Comparison of ENCODE assay signal across 12 cellular contexts in the genomic region with DNA sequence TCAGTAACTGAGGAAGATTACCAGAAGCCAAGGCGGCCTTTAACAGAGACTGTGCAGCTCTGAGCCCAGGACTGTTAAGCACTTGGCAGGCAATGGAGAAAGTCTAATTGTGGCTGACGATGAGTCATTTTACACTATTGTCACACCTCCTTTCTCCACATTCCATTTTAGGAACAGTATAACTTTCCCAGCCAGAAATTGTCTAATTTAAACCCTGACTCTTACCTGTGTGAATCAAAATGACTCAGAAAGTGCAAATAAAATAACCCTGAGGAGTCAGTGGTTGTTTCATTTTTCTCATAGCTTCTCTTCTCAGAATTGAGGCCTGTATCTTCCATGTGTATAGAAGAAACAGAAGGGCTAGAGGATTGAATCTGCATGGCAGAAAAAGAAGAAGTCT. TPM values are rescaled to one million over a fixed set of nuclear protein-coding genes. Genes with fewer than 3 reads are reported as not detected.
A peak's percentile ranks its signal among the peaks of the same experiment; 100 is the strongest.
DNase-seq lines count a peak whose midpoint lies in the region; ATAC-seq and TF ChIP-seq lines count a peak whose summit lies in the region.
"Had no signal": no experiment of that assay in that cellular context is flagged by ENCODE, and none has a peak within 500 bp of the region (broad histone marks: within the 10 kb centered on the region; RNA-seq: fewer than 3 reads in every experiment).

No MANE protein-coding gene starts in this region.

- 37 to 56% (median 44%) methylated on average over 2 of the region's 2 CpGs for WGBS in heart left ventricle, 4 donors
- 70 to 83% methylated on average over 2 of the region's 2 CpGs for WGBS in testis, 2 donors

- H3K36me3 ChIP-seq in heart left ventricle (no peaks in the 10 kb centered on the region), testis (ENCODE audit: low read depth, missing control alignments) (no peaks in the 10 kb centered on the region)

- no peaks in the 10 kb centered on the region for H3K9me3 Mint-ChIP-seq in activated CD8-positive, alpha-beta memory T cell treated with anti-CD3 and anti-CD28 coated beads, Interleukin-2, amount 10 ng/mL, durations not matched to agents 7 days and 5 days (ENCODE audit: low read depth)

- TF ChIP-seq CTCF in heart left ventricle (IDR thresholded peaks at IDR 0.05) (no peak), testis (IDR thresholded peaks at IDR 0.05) (no peak)

- CTCF ChIA-PET in activated CD8-positive, alpha-beta memory T cell treated with anti-CD3 and anti-CD28 coated beads, Interleukin-2, amount 10 ng/mL, durations not matched to agents 7 days and 5 days (lab: Charles Lee), result no interaction called here

- H3K9me3 ChIP-seq in heart left ventricle, result peaks cover 0 to 8% (median 0%) of the 10 kb centered on the region in 12 donors
- no peaks in the 10 kb centered on the region for H3K9me3 ChIP-seq in testis

- H3K27ac ChIP-seq in heart left ventricle (peak overlapping the region in 9 of 12 donors; percentile 13 to 71 (median 61)), testis (no peak overlapping the region)

- no peak overlapping the region for H3K4me3 ChIP-seq in heart left ventricle
- no peak overlapping the region for H3K4me3 ChIP-seq in testis

- H3K27me3 Mint-ChIP-seq in activated CD8-positive, alpha-beta memory T cell treated with anti-CD3 and anti-CD28 coated beads, Interleukin-2, amount 10 ng/mL, durations not matched to agents 7 days and 5 days, result peaks cover 7% of the 10 kb centered on the region

- ATAC-seq in GM21360 (IDR thresholded peaks at IDR 0.05; ENCODE audit: unreplicated experiment) (peak; percentile 82), heart left ventricle (peak; percentile 88 to 98 (median 97)), HG03097 (IDR thresholded peaks at IDR 0.05; ENCODE audit: low FRiP score, unreplicated experiment) (no peak)
- ATAC-seq in activated CD8-positive, alpha-beta memory T cell treated with anti-CD3 and anti-CD28 coated beads, Interleukin-2, amount 10 ng/mL, durations not matched to agents 7 days and 5 days, result no peak

- H3K4me1 ChIP-seq in heart left ventricle (peaks cover 0 to 14% (median 4%) of the 10 kb centered on the region in 12 donors), testis (no peaks in the 10 kb centered on the region)

- intact Hi-C loops in heart left ventricle (cut with DNase I) (no loop called here), testis (cut with DNase I; ENCODE audit: low total_unique reads) (no loop called here)

- H3K4me1 Mint-ChIP-seq in activated CD8-positive, alpha-beta memory T cell treated with anti-CD3 and anti-CD28 coated beads, Interleukin-2, amount 10 ng/mL, durations not matched to agents 7 days and 5 days, result peaks cover 7% of the 10 kb centered on the region
- H3K4me1 Mint-ChIP-seq: nephron progenitor cell had no signal

- in situ Hi-C loops in ACHN (cut with HindIII; ENCODE audit: low pct_ligation_motif_present, low pct_unique_long_range_greater_than_20kb, low sequenced_read_pairs), result no loop called here

- H3K4me3 Mint-ChIP-seq in activated CD8-positive, alpha-beta memory T cell treated with anti-CD3 and anti-CD28 coated beads, Interleukin-2, amount 10 ng/mL, durations not matched to agents 7 days and 5 days, result no peak overlapping the region
- H3K4me3 Mint-ChIP-seq: nephron progenitor cell had no signal

- peak; percentile 25 for DNase-seq in ACHN
- DNase-seq in OCI-M1 (lab: John Stamatoyannopoulos, UW), result peak; percentile 26
- DNase-seq in heart left ventricle, result peak in 4 of 5 donors; percentile 27 to 38 (median 35)
- DNase-seq in NCI-H1930 (lab: John Stamatoyannopoulos, UW), result no peak
- DNase-seq in testis, result no peak
- no peak for DNase-seq in activated CD8-positive, alpha-beta memory T cell treated with anti-CD3 and anti-CD28 coated beads, Interleukin-2, amount 10 ng/mL, durations not matched to agents 7 days and 5 days
- DNase-seq: activated CD4-positive, alpha-beta T cell treated with anti-CD3 and anti-CD28 coated beads for 4 hours; COR-L47; H7; nephron progenitor cell had no signal

- no peaks in the 10 kb centered on the region for H3K27me3 ChIP-seq in heart left ventricle
- H3K27me3 ChIP-seq in testis, result no peaks in the 10 kb centered on the region

- TF ChIP-seq POLR2A in heart left ventricle (IDR thresholded peaks at IDR 0.05) (no peak), testis (IDR thresholded peaks at IDR 0.05) (no peak)

- no peaks in the 10 kb centered on the region for H3K36me3 Mint-ChIP-seq in activated CD8-positive, alpha-beta memory T cell treated with anti-CD3 and anti-CD28 coated beads, Interleukin-2, amount 10 ng/mL, durations not matched to agents 7 days and 5 days

- H3K27ac Mint-ChIP-seq in activated CD8-positive, alpha-beta memory T cell treated with anti-CD3 and anti-CD28 coated beads, Interleukin-2, amount 10 ng/mL, durations not matched to agents 7 days and 5 days, result no peak overlapping the region
- H3K27ac Mint-ChIP-seq: nephron progenitor cell had no signal

RNA-seq across cellular contexts. Expression of gene OPN5, which starts 40.0 kb away (rescaled TPM):
- total RNA-seq in heart left ventricle (under 1 TPM in 6 of 9 donors, not detected in 3; 0.23 to 0.89 (median 0.45) TPM), testis (1 to 10 TPM; 6.3 to 7.3 TPM)
- polyA plus RNA-seq in heart left ventricle (under 1 TPM; 0.11 to 0.53 TPM), testis (ENCODE audit: insufficient read depth, low read depth, low replicate concordance) (17.3 TPM)
- not detected for total RNA-seq in activated CD8-positive, alpha-beta memory T cell treated with anti-CD3 and anti-CD28 coated beads, Interleukin-2, amount 10 ng/mL, durations not matched to agents 7 days and 5 days
- total RNA-seq: H7 had no signal

RNA-seq across cellular contexts. Expression of gene ADGRF4, which starts 43.4 kb away (rescaled TPM):
- total RNA-seq in heart left ventricle (under 1 TPM in 4 of 9 donors, not detected in 5; 0.06 to 0.60 (median 0.29) TPM), testis (under 1 TPM; 0.12 to 0.31 TPM)
- polyA plus RNA-seq in heart left ventricle (under 1 TPM in 1 of 2 donors, not detected in 1; 0.07 TPM), testis (ENCODE audit: insufficient read depth, low read depth, low replicate concordance) (0.58 TPM)
- total RNA-seq in activated CD8-positive, alpha-beta memory T cell treated with anti-CD3 and anti-CD28 coated beads, Interleukin-2, amount 10 ng/mL, durations not matched to agents 7 days and 5 days, result not detected

Comparison
In these comparisons a context has a peak if more than half of its experiments do, and no peak if none do; other contexts are left out.
1. DNase-seq: peak in ACHN (single experiment), OCI-M1 (single experiment) and heart left ventricle (4 of 5); none in NCI-H1930 (0 of 2), testis (single experiment) and activated CD8-positive, alpha-beta memory T cell treated with anti-CD3 and anti-CD28 coated beads, Interleukin-2, amount 10 ng/mL, durations not matched to agents 7 days and 5 days (single experiment).
2. ATAC-seq: peak in GM21360 (single experiment) and heart left ventricle (4 of 4); none in HG03097 (single experiment) and activated CD8-positive, alpha-beta memory T cell treated with anti-CD3 and anti-CD28 coated beads, Interleukin-2, amount 10 ng/mL, durations not matched to agents 7 days and 5 days (single experiment).
3. H3K27ac ChIP-seq: peak in heart left ventricle (9 of 12); none in testis (0 of 2).